ENCODE assay signal across 30 cellular contexts in genomic region chr11:57357310-57357709, GRCh38. TPM values are rescaled to one million over a fixed set of nuclear protein-coding genes. Genes with fewer than 3 reads are reported as not detected.
"Had no signal": no experiment of that assay in that cellular context is flagged by ENCODE, and none has a peak within 500 bp of the region (broad histone marks: within the 10 kb centered on the region; RNA-seq: fewer than 3 reads in every experiment).

No MANE protein-coding gene starts in this region.

- H3K27ac ChIP-seq: brain microvascular endothelial cell, VCaP had no signal

- H3K4me3 Mint-ChIP-seq: activated naive CD4-positive, alpha-beta T cell treated with anti-CD3 and anti-CD28 coated beads for 36 hours; activated naive CD8-positive, alpha-beta T cell treated with anti-CD3 and anti-CD28 coated beads for 36 hours; activated T-helper 1 cell treated with anti-CD3 and anti-CD28 coated beads, Interleukin-12 subunit alpha, Interleukin-12 subunit beta, Interleukin-2, Interleukin-4 antibody, amounts not matched to agents 30 ng/mL and 10 ng/mL and 1 ng/mL, durations not matched to agents 14 hours and 24 hours and 36 hours; memory B cell; naive thymus-derived CD8-positive, alpha-beta T cell; stimulated activated naive B cell treated with anti-CD40 and anti-IgM and Interleukin-4, amounts not matched to agents 10 μg/mL and 1 μg/mL and 100 μg/mL, for 72 hours had no signal

- H3K27me3 ChIP-seq: ascending aorta, brain microvascular endothelial cell, stomach, tibial artery had no signal

- H3K27ac Mint-ChIP-seq: activated naive CD4-positive, alpha-beta T cell treated with anti-CD3 and anti-CD28 coated beads for 36 hours; activated naive CD8-positive, alpha-beta T cell treated with anti-CD3 and anti-CD28 coated beads for 36 hours; activated T-helper 1 cell treated with anti-CD3 and anti-CD28 coated beads, Interleukin-12 subunit alpha, Interleukin-12 subunit beta, Interleukin-2, Interleukin-4 antibody, amounts not matched to agents 30 ng/mL and 10 ng/mL and 1 ng/mL, durations not matched to agents 14 hours and 24 hours and 36 hours; memory B cell; naive thymus-derived CD8-positive, alpha-beta T cell; stimulated activated naive B cell treated with anti-CD40 and anti-IgM and Interleukin-4, amounts not matched to agents 10 μg/mL and 1 μg/mL and 100 μg/mL, for 72 hours had no signal

- ATAC-seq: esophagus mucosa; naive thymus-derived CD8-positive, alpha-beta T cell; stimulated activated naive B cell treated with anti-CD40 and anti-IgM and Interleukin-4, amounts not matched to agents 10 μg/mL and 1 μg/mL and 100 μg/mL, for 72 hours had no signal

- H3K9me3 Mint-ChIP-seq: activated naive CD4-positive, alpha-beta T cell treated with anti-CD3 and anti-CD28 coated beads for 36 hours; activated naive CD8-positive, alpha-beta T cell treated with anti-CD3 and anti-CD28 coated beads for 36 hours; activated T-helper 1 cell treated with anti-CD3 and anti-CD28 coated beads, Interleukin-12 subunit alpha, Interleukin-12 subunit beta, Interleukin-2, Interleukin-4 antibody, amounts not matched to agents 30 ng/mL and 10 ng/mL and 1 ng/mL, durations not matched to agents 14 hours and 24 hours and 36 hours; memory B cell; naive thymus-derived CD8-positive, alpha-beta T cell; stimulated activated naive B cell treated with anti-CD40 and anti-IgM and Interleukin-4, amounts not matched to agents 10 μg/mL and 1 μg/mL and 100 μg/mL, for 72 hours had no signal

- H3K9me3 ChIP-seq: ascending aorta, stomach, tibial artery had no signal

- H3K36me3 ChIP-seq: ascending aorta, brain microvascular endothelial cell, stomach, tibial artery had no signal

- H3K4me1 ChIP-seq: ascending aorta had no signal

- DNase-seq: activated CD4-positive, alpha-beta T cell treated with anti-CD3 and anti-CD28 coated beads for 4 hours; activated CD4-positive, alpha-beta T cell treated with anti-CD3 and anti-CD28 coated beads, Interleukin-2, amount 50 U/mL, for 4 hours; activated CD8-positive, alpha-beta memory T cell treated with anti-CD3 and anti-CD28 coated beads for 24 hours; activated effector memory CD4-positive, alpha-beta T cell treated with anti-CD3 and anti-CD28 coated beads, Interleukin-2, amount 50 U/mL, for 16 hours; activated naive CD4-positive, alpha-beta T cell treated with anti-CD3 and anti-CD28 coated beads for 36 hours; activated naive CD8-positive, alpha-beta T cell treated with anti-CD3 and anti-CD28 coated beads for 36 hours; activated T-cell treated with anti-CD3 and anti-CD28 coated beads, Interleukin-2, amount 50 U/mL, for 1 hour; brain microvascular endothelial cell; foreskin melanocyte; left ventricle myocardium superior; naive thymus-derived CD8-positive, alpha-beta T cell; small intestine; stimulated activated CD4-positive, alpha-beta T cell treated with anti-CD3 and anti-CD28 coated beads, Interleukin-1b, Interleukin-23, amount 100 ng/mL, for 48 hours; stimulated activated CD4-positive, alpha-beta T cell treated with anti-CD3 and anti-CD28 coated beads, Interleukin-4, amount 100 ng/mL, for 4 hours; stimulated activated CD8-positive, alpha-beta memory T cell treated with anti-CD3 and anti-CD28 coated beads, Interleukin-4, amount 100 ng/mL, for 48 hours; stimulated activated naive B cell treated with anti-CD40 and anti-IgM and Interleukin-4, amounts not matched to agents 10 μg/mL and 1 μg/mL and 100 μg/mL, for 72 hours; stomach; T-helper 1 cell; tibial artery had no signal

- H3K36me3 Mint-ChIP-seq: activated naive CD8-positive, alpha-beta T cell treated with anti-CD3 and anti-CD28 coated beads for 36 hours; memory B cell; naive thymus-derived CD8-positive, alpha-beta T cell; stimulated activated naive B cell treated with anti-CD40 and anti-IgM and Interleukin-4, amounts not matched to agents 10 μg/mL and 1 μg/mL and 100 μg/mL, for 72 hours had no signal

- H3K4me3 ChIP-seq: ascending aorta, stomach, tibial artery had no signal

RNA-seq across cellular contexts. Expression of gene P2RX3, which starts 19.2 kb away (rescaled TPM):
- total RNA-seq: activated naive CD4-positive, alpha-beta T cell treated with anti-CD3 and anti-CD28 coated beads for 36 hours; activated naive CD8-positive, alpha-beta T cell treated with anti-CD3 and anti-CD28 coated beads for 36 hours; activated T-helper 1 cell treated with anti-CD3 and anti-CD28 coated beads, Interleukin-12 subunit alpha, Interleukin-12 subunit beta, Interleukin-2, Interleukin-4 antibody, amounts not matched to agents 30 ng/mL and 10 ng/mL and 1 ng/mL, durations not matched to agents 14 hours and 24 hours and 36 hours; ascending aorta; chondrocyte; esophagus mucosa; glomerular endothelial cell; naive thymus-derived CD8-positive, alpha-beta T cell; omental fat pad; sciatic nerve had no signal
- polyA plus RNA-seq: naive thymus-derived CD8-positive, alpha-beta T cell; stomach had no signal

RNA-seq across cellular contexts. Expression of gene PRG3, which starts 23.6 kb away (rescaled TPM):
- total RNA-seq: activated naive CD4-positive, alpha-beta T cell treated with anti-CD3 and anti-CD28 coated beads for 36 hours; activated naive CD8-positive, alpha-beta T cell treated with anti-CD3 and anti-CD28 coated beads for 36 hours; activated T-helper 1 cell treated with anti-CD3 and anti-CD28 coated beads, Interleukin-12 subunit alpha, Interleukin-12 subunit beta, Interleukin-2, Interleukin-4 antibody, amounts not matched to agents 30 ng/mL and 10 ng/mL and 1 ng/mL, durations not matched to agents 14 hours and 24 hours and 36 hours; ascending aorta; cardiac septum; chondrocyte; esophagus mucosa; glomerular endothelial cell; left ventricle myocardium superior; naive thymus-derived CD8-positive, alpha-beta T cell; omental fat pad; sciatic nerve; stomach; ureter had no signal
- polyA plus RNA-seq: naive thymus-derived CD8-positive, alpha-beta T cell; small intestine; stomach had no signal

RNA-seq across cellular contexts. Expression of gene PRG2, which starts 33.1 kb away (rescaled TPM):
- total RNA-seq: activated T-helper 1 cell treated with anti-CD3 and anti-CD28 coated beads, Interleukin-12 subunit alpha, Interleukin-12 subunit beta, Interleukin-2, Interleukin-4 antibody, amounts not matched to agents 30 ng/mL and 10 ng/mL and 1 ng/mL, durations not matched to agents 14 hours and 24 hours and 36 hours; ascending aorta; cardiac septum; chondrocyte; esophagus mucosa; glomerular endothelial cell; left ventricle myocardium superior; naive thymus-derived CD8-positive, alpha-beta T cell; sciatic nerve had no signal
- polyA plus RNA-seq: naive thymus-derived CD8-positive, alpha-beta T cell had no signal
